ENCODE assay signal across 10 cellular contexts in genomic region chr5:177452688-177453638, GRCh38. TPM values are rescaled to one million over a fixed set of nuclear protein-coding genes. Genes with fewer than 3 reads are reported as not detected.
DNase-seq lines count a peak whose midpoint lies in the region; ATAC-seq and TF ChIP-seq lines count a peak whose summit lies in the region.
"Had no signal": no experiment of that assay in that cellular context is flagged by ENCODE, and none has a peak within 500 bp of the region (broad histone marks: within the 10 kb centered on the region; RNA-seq: fewer than 3 reads in every experiment).

No MANE protein-coding gene starts in this region.

- no peak for TF ChIP-seq EP300 in neural cell (conservative IDR thresholded peaks at IDR 0.05; ENCODE audit: poor library complexity, severe bottlenecking)

- H3K36me3 ChIP-seq in IMR-90 (ENCODE audit: control insufficient read depth, insufficient read depth, low read length) (peaks cover 14% of the 10 kb centered on the region), breast epithelium (no peaks in the 10 kb centered on the region), neural cell (ENCODE audit: insufficient read depth, low read length) (peaks cover 9% of the 10 kb centered on the region)

- ATAC-seq in IMR-90 (ENCODE audit: low read depth), result no peak
- ATAC-seq in GM19395 (IDR thresholded peaks at IDR 0.05; ENCODE audit: unreplicated experiment), result no peak
- ATAC-seq in HG03159 (IDR thresholded peaks at IDR 0.05; ENCODE audit: unreplicated experiment), result no peak

- H2BK120ac ChIP-seq in IMR-90 (ENCODE audit: low read depth, low read length), result no peak overlapping the region

- H2BK20ac ChIP-seq in IMR-90 (ENCODE audit: low read depth, low read length), result no peak overlapping the region

- H3K79me1 ChIP-seq in IMR-90 (ENCODE audit: low read depth in 1 of 2, low read length in 2 of 2), result 0 out of 4 replicates have a peak, but pooled peaks cover 0 to 7% of the 10 kb centered on the region in 2 experiments

- peak overlapping the region; percentile 32 for H2AK9ac ChIP-seq in IMR-90 (replicated peaks; ENCODE audit: low read depth, low read length, poor library complexity)

- no peak overlapping the region for H3K4ac ChIP-seq in IMR-90 (ENCODE audit: low read depth, low read length)

- no peak overlapping the region for H4K91ac ChIP-seq in IMR-90 (ENCODE audit: insufficient read depth, low read depth, low read length)

- TF ChIP-seq POLR2A in IMR-90 (IDR thresholded peaks at IDR 0.05; ENCODE audit: low read depth, low read length) (0 out of 2 replicates have a peak, but pooled peaks have one; percentile 15), breast epithelium (IDR thresholded peaks at IDR 0.05) (no peak)

- H3K9me3 ChIP-seq in IMR-90 (ENCODE audit: control insufficient read depth, insufficient read depth, low read length), result no peaks in the 10 kb centered on the region
- H3K9me3 ChIP-seq in breast epithelium, result no peaks in the 10 kb centered on the region
- H3K9me3 ChIP-seq in neural cell (ENCODE audit: low read length), result no peaks in the 10 kb centered on the region

- POLR2A ChIA-PET in IMR-90 (lab: Charles Lee; ENCODE audit: unreplicated experiment), result interaction anchor here (1.2 kb wide), 1 partner anchor 44 kb away, joined by 3 read pairs; no protein-coding TSS in a partner anchor

- peaks cover 5% of the 10 kb centered on the region for H3F3A ChIP-seq in neural cell (ENCODE audit: insufficient read depth, low read length, poor library complexity, severe bottlenecking)

- dilution Hi-C loops in IMR-90 (cut with HindIII; ENCODE audit: low sequenced_read_pairs, unreplicated experiment), result no loop called here

- no peak for TF ChIP-seq RAD21 in IMR-90 (IDR thresholded peaks at IDR 0.05; ENCODE audit: low read length)
- no peak for TF ChIP-seq RAD21 in neural cell (conservative IDR thresholded peaks at IDR 0.05)

- in situ Hi-C loops in IMR-90 (cut with MboI; ENCODE audit: low sequenced_read_pairs), result no loop called here

- TF ChIP-seq CTCF in IMR-90 (conservative IDR thresholded peaks at IDR 0.05; ENCODE audit: low read depth, low read length), result no peak; the same call in 1 of the 2 replicates
- TF ChIP-seq CTCF in breast epithelium (IDR thresholded peaks at IDR 0.05), result no peak
- TF ChIP-seq CTCF in neural cell (IDR thresholded peaks at IDR 0.05; ENCODE audit: poor library complexity, severe bottlenecking), result no peak

- H3K4me2 ChIP-seq in IMR-90 (ENCODE audit: low read depth, low read length) (no peak overlapping the region), neural cell (ENCODE audit: low read length) (no peak overlapping the region)

- no peak overlapping the region for H3K14ac ChIP-seq in IMR-90 (replicated peaks; ENCODE audit: low read depth, low read length)

- H3K18ac ChIP-seq in IMR-90 (ENCODE audit: low read depth, low read length), result no peak overlapping the region

- H3K27ac ChIP-seq in IMR-90 (ENCODE audit: insufficient read depth, low read length) (no peak overlapping the region), breast epithelium (peak overlapping the region; percentile 59 to 82), neural cell (ENCODE audit: low read length) (peak overlapping the region; percentile 90)

- no peaks in the 10 kb centered on the region for H3K27me3 ChIP-seq in IMR-90 (ENCODE audit: control insufficient read depth, insufficient read depth, low read length)
- peaks cover 0 to 2% of the 10 kb centered on the region in 2 donors for H3K27me3 ChIP-seq in breast epithelium
- no peaks in the 10 kb centered on the region for H3K27me3 ChIP-seq in neural cell (ENCODE audit: insufficient read depth, low read depth, low read length)

- peaks cover 39% of the 10 kb centered on the region for H4K20me1 ChIP-seq in IMR-90 (ENCODE audit: insufficient read depth, low read length)
- H4K20me1 ChIP-seq in neural cell (ENCODE audit: insufficient read depth), result peaks cover 10% of the 10 kb centered on the region

- H2BK5ac ChIP-seq in IMR-90 (ENCODE audit: low read depth, low read length, poor library complexity, severe bottlenecking), result no peak overlapping the region

- CTCF ChIA-PET in IMR-90 (lab: Yijun Ruan, JAX), result interaction anchor here (0.7 to 5.2 kb wide), 4 partner anchors 49 to 101 kb away, joined by 3 to 44 read pairs (median 3); partner anchors contain the start of gene LMAN2

- H3K4me3 ChIP-seq in IMR-90 (ENCODE audit: insufficient read depth, low read depth, low read length) (no peak overlapping the region), breast epithelium (no peak overlapping the region), neural cell (ENCODE audit: low read length) (peak overlapping the region; percentile 66)

- H3K4me1 ChIP-seq in IMR-90 (ENCODE audit: control insufficient read depth, insufficient read depth, low read length) (peaks cover 10% of the 10 kb centered on the region), breast epithelium (no peaks in the 10 kb centered on the region)

- peak; percentile 73 for DNase-seq in DMS 273 (lab: John Stamatoyannopoulos, UW; ENCODE audit: unreplicated experiment)
- DNase-seq in DMS 273 treated with DMSO at 0.1 percent for 48 hours (lab: John Stamatoyannopoulos, UW), result no peak
- DNase-seq in IMR-90, result no peak
- no peak for DNase-seq in breast epithelium (ENCODE audit: low spot score in 2 of 2)
- no peak for DNase-seq in GOT3 (lab: John Stamatoyannopoulos, UW)
- DNase-seq: NCI-H187, SHP77 treated with DMSO at 0.1 percent for 48 hours had no signal

- H3K56ac ChIP-seq in IMR-90 (ENCODE audit: extremely low read depth, insufficient read depth, low read length), result no peak overlapping the region

- intact Hi-C loops in IMR-90 (cut with micrococcal nuclease) (no loop called here), breast epithelium (cut with DNase I; ENCODE audit: low total_unique reads) (loop anchor here (5.0 to 10.0 kb wide), 2 partner anchors 56 to 338 kb away; no protein-coding TSS in a partner anchor)

- H3K9ac ChIP-seq in IMR-90 (ENCODE audit: low read depth, low read length) (no peak overlapping the region), neural cell (ENCODE audit: low read length) (peak overlapping the region; percentile 86)

- WGBS in IMR-90 (ENCODE audit: extremely low coverage in 2 of 2, insufficient read length in 1 of 2), 2 experiments, result 89% methylated on average over 5 of the region's 17 CpGs; no CpG with 5 or more reads in 1 of the 2 experiments

- no peak overlapping the region for H4K5ac ChIP-seq in IMR-90 (ENCODE audit: low read depth, low read length)

- no TSS peak for BruUV-seq in IMR-90 (replicated peaks; lab: Mats Ljungman, UMichigan)

- no peak overlapping the region for H2BK15ac ChIP-seq in IMR-90 (ENCODE audit: low read depth, low read length)

- no peak overlapping the region for H4K8ac ChIP-seq in IMR-90 (ENCODE audit: low read depth in 2 of 2, low read length in 2 of 2)

- H3K23ac ChIP-seq in IMR-90 (ENCODE audit: low read depth, low read length), result no peak overlapping the region

- H2AK5ac ChIP-seq in IMR-90 (ENCODE audit: low read depth, low read length), result no peak overlapping the region

- no peaks in the 10 kb centered on the region for H3K9me1 ChIP-seq in IMR-90 (ENCODE audit: insufficient read depth, low read length)

- no peaks in the 10 kb centered on the region for H3K9me2 ChIP-seq in neural cell (ENCODE audit: insufficient read depth, low read length)

- H2AFZ ChIP-seq in IMR-90 (replicated peaks; ENCODE audit: low read length, poor library complexity) (no peak overlapping the region), neural cell (ENCODE audit: low read depth, low read length) (no peak overlapping the region)

- H3K79me2 ChIP-seq in neural cell (replicated peaks; ENCODE audit: insufficient read depth, low read length), result peaks cover 27% of the 10 kb centered on the region

TF ChIP-seq in IMR-90, 13 proteins besides CTCF, POLR2A, EP300 and RAD21 (continues in another document):
- TF ChIP-seq NFE2L2 (IDR thresholded peaks at IDR 0.05; ENCODE audit: low read depth, low read length) (no peak), MAFK (IDR thresholded peaks at IDR 0.05; ENCODE audit: low read depth, low read length) (no peak)

TF ChIP-seq in neural cell, 6 proteins besides CTCF, POLR2A, EP300 and RAD21:
- TF ChIP-seq SMC3 (conservative IDR thresholded peaks at IDR 0.05; ENCODE audit: poor library complexity) (no peak), POLR2AphosphoS5 (IDR thresholded peaks at IDR 0.05) (peak; percentile 13)

RNA-seq across cellular contexts. Expression of gene PRR7, which starts 6.3 kb away (rescaled TPM):
- total RNA-seq in IMR-90 (2012; rRNA removed), result 1.1 TPM in 2 replicates
- polyA plus RNA-seq in IMR-90 (2012; rRNA removed), result 10.1 and 13.6 TPM in 2 replicates
- polyA plus RNA-seq in IMR-90 (2012; cell fraction: cytosol; rRNA removed), result 11.9 and 36.3 TPM in 2 replicates
- polyA plus RNA-seq in IMR-90 (2012; cell fraction: nucleus; rRNA removed; ENCODE audit: low replicate concordance), result 12.9 and 42.6 TPM in 2 replicates
- 1 to 10 TPM in 2 of 3 donors, under 1 TPM in 1; 0.48 to 2.0 (median 1.3) TPM for total RNA-seq in breast epithelium
- 44.1 and 46.6 TPM in 2 replicates for polyA plus RNA-seq in neural cell
- 25.1 and 28.8 TPM in 2 replicates for polyA minus RNA-seq in neural cell

RNA-seq across cellular contexts. Expression of gene DBN1, which starts 20.5 kb away (rescaled TPM):
- total RNA-seq in IMR-90 (2012; rRNA removed), result 122 and 212 TPM in 2 replicates
- polyA plus RNA-seq in IMR-90 (2012; rRNA removed), result 187 and 235 TPM in 2 replicates
- polyA plus RNA-seq in IMR-90 (2012; cell fraction: cytosol; rRNA removed), result 150 and 193 TPM in 2 replicates
- polyA plus RNA-seq in IMR-90 (2012; cell fraction: nucleus; rRNA removed; ENCODE audit: low replicate concordance), result 786 and 1,481 TPM in 2 replicates
- 10 to 100 TPM; 30.7 to 94.6 (median 61.3) TPM for total RNA-seq in breast epithelium
- 319 and 353 TPM in 2 replicates for polyA plus RNA-seq in neural cell
- 348 and 404 TPM in 2 replicates for polyA minus RNA-seq in neural cell

RNA-seq across cellular contexts. Expression of gene GRK6, which starts 26.5 kb away (rescaled TPM):
- total RNA-seq in IMR-90 (2012; rRNA removed), result 30.1 and 35.0 TPM in 2 replicates
- 25.3 and 30.1 TPM in 2 replicates for polyA plus RNA-seq in IMR-90 (2012; rRNA removed)
- 29.1 and 34.2 TPM in 2 replicates for polyA plus RNA-seq in IMR-90 (2012; cell fraction: cytosol; rRNA removed)
- polyA plus RNA-seq in IMR-90 (2012; cell fraction: nucleus; rRNA removed; ENCODE audit: low replicate concordance), result 23.2 and 34.3 TPM in 2 replicates
- 10 to 100 TPM; 21.3 to 25.0 (median 22.1) TPM for total RNA-seq in breast epithelium
- polyA plus RNA-seq in neural cell, result 22.6 and 26.5 TPM in 2 replicates
- 38.1 and 38.5 TPM in 2 replicates for polyA minus RNA-seq in neural cell

RNA-seq across cellular contexts. Expression of gene F12, which starts 43.6 kb away (rescaled TPM):
- total RNA-seq in IMR-90 (2012; rRNA removed) (0.36 and 0.56 TPM in 2 replicates), breast epithelium (1 to 10 TPM in 2 of 3 donors, under 1 TPM in 1; 0.64 to 2.9 (median 2.6) TPM)
- polyA plus RNA-seq in IMR-90 (2012; rRNA removed) (1.2 and 1.4 TPM in 2 replicates), neural cell (1.4 and 7.8 TPM in 2 replicates)
- 1.2 and 1.5 TPM in 2 replicates for polyA plus RNA-seq in IMR-90 (2012; cell fraction: cytosol; rRNA removed)
- 1.3 and 4.0 TPM in 2 replicates for polyA plus RNA-seq in IMR-90 (2012; cell fraction: nucleus; rRNA removed; ENCODE audit: low replicate concordance)
- 2.9 and 3.6 TPM in 2 replicates for polyA minus RNA-seq in neural cell

RNA-seq across cellular contexts. Expression of gene PDLIM7, which starts 44.4 kb away (rescaled TPM):
- total RNA-seq in IMR-90 (2012; rRNA removed) (70.4 and 72.5 TPM in 2 replicates), breast epithelium (10 to 100 TPM; 17.1 to 61.9 (median 42.6) TPM)
- polyA plus RNA-seq in IMR-90 (2012; rRNA removed) (534 and 574 TPM in 2 replicates), neural cell (21.0 and 45.4 TPM in 2 replicates)
- 252 and 588 TPM in 2 replicates for polyA plus RNA-seq in IMR-90 (2012; cell fraction: cytosol; rRNA removed)
- 1,535 and 3,107 TPM in 2 replicates for polyA plus RNA-seq in IMR-90 (2012; cell fraction: nucleus; rRNA removed; ENCODE audit: low replicate concordance)
- 16.6 and 20.5 TPM in 2 replicates for polyA minus RNA-seq in neural cell
